17 cellular contexts compared by ENCODE assay signal in genomic region chr4:149347139-149347538, GRCh38.
DNase-seq lines count a peak whose midpoint lies in the region; ATAC-seq, FAIRE-seq and TF ChIP-seq lines count a peak whose summit lies in the region.
"Had no signal": no experiment of that assay in that cellular context is flagged by ENCODE, and none has a peak within 500 bp of the region (broad histone marks: within the 10 kb centered on the region; RNA-seq: fewer than 3 reads in every experiment).

No MANE protein-coding gene starts in this region.

- H3K9me3 ChIP-seq in A673 (ENCODE audit: low read depth, low read length, poor library complexity, severe bottlenecking) (peaks cover 7% of the 10 kb centered on the region), astrocyte (ENCODE audit: insufficient read depth, low read depth, low read length) (no peaks in the 10 kb centered on the region), PC-9 (ENCODE audit: insufficient read depth, low read depth) (no peaks in the 10 kb centered on the region)
- H3K9me3 ChIP-seq: Peyer's patch had no signal

- no peaks in the 10 kb centered on the region for H4K20me1 ChIP-seq in astrocyte (ENCODE audit: insufficient read depth, low read length)
- no peaks in the 10 kb centered on the region for H4K20me1 ChIP-seq in PC-9 (ENCODE audit: insufficient read depth)

- no TSS peak for BruUV-seq in A673 (replicated peaks; lab: Mats Ljungman, UMichigan)
- BruUV-seq in PC-9 (replicated peaks; lab: Mats Ljungman, UMichigan), result no TSS peak

- H3K27me3 ChIP-seq in A673 (replicated peaks; ENCODE audit: insufficient read depth, low read depth, low read length, poor library complexity), result no peaks in the 10 kb centered on the region
- H3K27me3 ChIP-seq in H7 (ENCODE audit: control insufficient read depth, insufficient read depth, low read length), result no peaks in the 10 kb centered on the region
- H3K27me3 ChIP-seq in astrocyte (ENCODE audit: insufficient read depth, low read length), result no peaks in the 10 kb centered on the region
- H3K27me3 ChIP-seq in PC-9 (ENCODE audit: insufficient read depth, low read depth), result no peaks in the 10 kb centered on the region
- H3K27me3 ChIP-seq: Peyer's patch had no signal

- DNase-seq in A673 (ENCODE audit: low spot score) (peak; percentile 99), H7 (peak; percentile 1), astrocyte (ENCODE audit: low read depth) (peak; percentile 12), fibroblast of mammary gland (ENCODE audit: low read depth) (peak; percentile 86), UCSD-AML1 (lab: John Stamatoyannopoulos, UW; ENCODE audit: unreplicated experiment) (no peak), COLO668 (lab: John Stamatoyannopoulos, UW; ENCODE audit: unreplicated experiment) (no peak), PC-9 (no peak)
- no peak for DNase-seq in activated CD4-positive, alpha-beta T cell treated with anti-CD3 and anti-CD28 coated beads for 36 hours
- DNase-seq: DMS 273 treated with DMSO at 0.1 percent for 48 hours, KBM-7, NCI-H1436, NCI-H2029 treated with DMSO at 0.1 percent for 48 hours, NCI-H2171 treated with DMSO at 0.1 percent for 48 hours, NCI-H774, Peyer's patch had no signal

- CTCF ChIA-PET in A673 (lab: Charles Lee) (interaction anchor here (0.7 to 1.2 kb wide), 2 partner anchors 550 kb away, joined by 3 read pairs; no protein-coding TSS in a partner anchor), PC-9 (lab: Charles Lee) (no interaction called here)
- CTCF ChIA-PET in activated CD4-positive, alpha-beta T cell treated with anti-CD3 and anti-CD28 coated beads for 36 hours (lab: Charles Lee), result no interaction called here

- H2AFZ ChIP-seq in astrocyte (ENCODE audit: low read depth, low read length), result no peak overlapping the region
- H2AFZ ChIP-seq in PC-9, result no peak overlapping the region

- POLR2A ChIA-PET in A673 (lab: Charles Lee; ENCODE audit: low non-redundant PET), result interaction anchor here (0.5 kb wide), 1 partner anchor 706 kb away, joined by 4 read pairs; no protein-coding TSS in a partner anchor
- POLR2A ChIA-PET in activated CD4-positive, alpha-beta T cell treated with anti-CD3 and anti-CD28 coated beads for 36 hours (lab: Charles Lee), result no interaction called here
- POLR2A ChIA-PET in PC-9 (lab: Charles Lee; ENCODE audit: unreplicated experiment), result no interaction called here

- TF ChIP-seq CTCF in A673 (conservative IDR thresholded peaks at IDR 0.05; ENCODE audit: low read depth, low read length) (no peak), astrocyte (IDR thresholded peaks at IDR 0.05; ENCODE audit: insufficient read depth, low read depth, low read length) (no peak), fibroblast of mammary gland (conservative IDR thresholded peaks at IDR 0.05; ENCODE audit: control insufficient read depth, insufficient read depth, low read depth, low read length) (no peak), PC-9 (conservative IDR thresholded peaks at IDR 0.05) (no peak)

- H3K9me3 Mint-ChIP-seq in astrocyte (ENCODE audit: unreplicated experiment), result no peaks in the 10 kb centered on the region
- H3K9me3 Mint-ChIP-seq in activated CD4-positive, alpha-beta T cell treated with anti-CD3 and anti-CD28 coated beads for 36 hours (ENCODE audit: low read depth), result no peaks in the 10 kb centered on the region

- no peak for ATAC-seq in activated CD4-positive, alpha-beta T cell treated with anti-CD3 and anti-CD28 coated beads for 36 hours
- ATAC-seq: Right ventricle myocardium inferior had no signal

- no peaks in the 10 kb centered on the region for H3K36me3 Mint-ChIP-seq in astrocyte (ENCODE audit: low read depth, unreplicated experiment)
- H3K36me3 Mint-ChIP-seq in activated CD4-positive, alpha-beta T cell treated with anti-CD3 and anti-CD28 coated beads for 36 hours (ENCODE audit: low read depth), result no peaks in the 10 kb centered on the region

- no peaks in the 10 kb centered on the region for H3K79me2 ChIP-seq in astrocyte (ENCODE audit: insufficient read depth, low read length)
- no peaks in the 10 kb centered on the region for H3K79me2 ChIP-seq in PC-9 (ENCODE audit: low read depth)

- no peak overlapping the region for H3K4me3 ChIP-seq in A673 (ENCODE audit: low read depth, low read length, poor library complexity, severe bottlenecking)
- no peak overlapping the region for H3K4me3 ChIP-seq in H7 (ENCODE audit: insufficient read depth, low read depth, low read length)
- no peak overlapping the region for H3K4me3 ChIP-seq in astrocyte (ENCODE audit: insufficient read depth, low read depth, low read length)
- no peak overlapping the region for H3K4me3 ChIP-seq in fibroblast of mammary gland (ENCODE audit: control insufficient read depth, low read depth, low read length)
- no peak overlapping the region for H3K4me3 ChIP-seq in PC-9
- H3K4me3 ChIP-seq: Peyer's patch had no signal

- H3K4me1 Mint-ChIP-seq in astrocyte (ENCODE audit: low read depth, unreplicated experiment), result peaks cover 8% of the 10 kb centered on the region
- H3K4me1 Mint-ChIP-seq in activated CD4-positive, alpha-beta T cell treated with anti-CD3 and anti-CD28 coated beads for 36 hours, result no peaks in the 10 kb centered on the region

- no peak overlapping the region for H3K27ac Mint-ChIP-seq in astrocyte (ENCODE audit: unreplicated experiment)
- H3K27ac Mint-ChIP-seq in activated CD4-positive, alpha-beta T cell treated with anti-CD3 and anti-CD28 coated beads for 36 hours, result no peak overlapping the region

- no peak for FAIRE-seq in astrocyte (lab: Jason Lieb, UNC)

- H3K9me2 ChIP-seq in PC-9 (ENCODE audit: insufficient read depth), result no peaks in the 10 kb centered on the region

- H3K27ac ChIP-seq in A673 (ENCODE audit: low read depth, low read length, poor library complexity, severe bottlenecking) (peak overlapping the region; percentile 100), astrocyte (ENCODE audit: low read depth, low read length) (no peak overlapping the region), PC-9 (no peak overlapping the region)
- H3K27ac ChIP-seq: C4-2B, Peyer's patch had no signal

- H3K4me2 ChIP-seq in astrocyte (ENCODE audit: low read length), result no peak overlapping the region
- no peak overlapping the region for H3K4me2 ChIP-seq in PC-9

- intact Hi-C loops in A673 (cut with micrococcal nuclease; ENCODE audit: unreplicated experiment) (loop anchor here (1.0 to 10.0 kb wide), 5 partner anchors 80 to 902 kb away; partner anchors contain the start of gene NR3C2), PC-9 (cut with micrococcal nuclease; ENCODE audit: unreplicated experiment) (no loop called here)
- intact Hi-C loops in activated CD4-positive, alpha-beta T cell treated with anti-CD3 and anti-CD28 coated beads for 36 hours (cut with DNase I, micrococcal nuclease), result no loop called here

- no peaks in the 10 kb centered on the region for H3F3A ChIP-seq in PC-9 (ENCODE audit: insufficient read depth, low read depth)

- H3K4me3 Mint-ChIP-seq in astrocyte (ENCODE audit: unreplicated experiment), result no peak overlapping the region
- no peak overlapping the region for H3K4me3 Mint-ChIP-seq in activated CD4-positive, alpha-beta T cell treated with anti-CD3 and anti-CD28 coated beads for 36 hours

- H3K27me3 Mint-ChIP-seq in astrocyte (ENCODE audit: low read depth, unreplicated experiment), result no peaks in the 10 kb centered on the region
- no peaks in the 10 kb centered on the region for H3K27me3 Mint-ChIP-seq in activated CD4-positive, alpha-beta T cell treated with anti-CD3 and anti-CD28 coated beads for 36 hours

- peaks cover 6% of the 10 kb centered on the region for H3K36me3 ChIP-seq in A673 (ENCODE audit: insufficient read depth, low read length, poor library complexity, severe bottlenecking)
- no peaks in the 10 kb centered on the region for H3K36me3 ChIP-seq in H7 (replicated peaks; ENCODE audit: control insufficient read depth, insufficient read depth, low read length)
- H3K36me3 ChIP-seq in astrocyte (ENCODE audit: insufficient read depth, low read length), result no peaks in the 10 kb centered on the region
- H3K36me3 ChIP-seq in PC-9 (ENCODE audit: low read depth), result no peaks in the 10 kb centered on the region
- H3K36me3 ChIP-seq: Peyer's patch had no signal

- H3K9ac ChIP-seq in astrocyte (ENCODE audit: low read length), result no peak overlapping the region

- peaks cover 57% of the 10 kb centered on the region for H3K4me1 ChIP-seq in A673 (ENCODE audit: insufficient read depth, low read length, poor library complexity, severe bottlenecking)
- H3K4me1 ChIP-seq in astrocyte (ENCODE audit: insufficient read depth, low read length), result no peaks in the 10 kb centered on the region
- no peaks in the 10 kb centered on the region for H3K4me1 ChIP-seq in PC-9 (replicated peaks; ENCODE audit: insufficient read depth)
- H3K4me1 ChIP-seq: Peyer's patch had no signal

Comparison
In these comparisons a context has a peak if more than half of its experiments do, and no peak if none do; other contexts are left out.
1. DNase-seq: peak in A673 (single experiment), H7 (single experiment), astrocyte (single experiment) and fibroblast of mammary gland (single experiment); none in UCSD-AML1 (single experiment), COLO668 (single experiment), activated CD4-positive, alpha-beta T cell treated with anti-CD3 and anti-CD28 coated beads for 36 hours (single experiment) and PC-9 (0 of 2).